In the genomic region with DNA sequence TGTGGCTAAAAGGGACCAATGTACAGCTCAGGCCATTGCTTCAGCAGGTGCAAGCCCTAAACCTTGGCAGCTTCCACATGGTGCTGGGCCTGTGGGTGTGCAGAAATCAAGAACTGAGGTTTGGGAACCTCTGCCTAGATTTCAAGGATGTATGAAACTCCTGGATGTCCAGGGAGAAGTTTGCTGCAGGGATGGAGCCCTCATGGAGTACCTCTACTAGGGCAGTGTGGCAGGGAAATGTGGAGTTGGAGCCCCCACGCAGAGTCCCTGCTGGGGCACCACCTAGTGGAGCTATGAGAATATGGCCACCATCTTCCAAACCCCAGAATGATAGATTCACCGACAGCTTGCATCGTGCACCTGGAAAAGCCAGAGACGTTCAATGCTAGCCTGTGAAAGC, we compare ENCODE assay signal across 1 cellular context.
TF ChIP-seq lines count a peak whose summit lies in the region.

No MANE protein-coding gene starts in this region.

TF ChIP-seq in K562, 482 proteins besides CTCF, POLR2A, EP300 and RAD21 (continued from another document):
- TF ChIP-seq YY1 (IDR thresholded peaks at IDR 0.05; ENCODE audit: borderline replicate concordance in 1 of 3, control insufficient read depth in 1 of 3, extremely low read depth in 1 of 3, insufficient read depth in 3 of 3, insufficient read length in 1 of 3, insufficient replicate concordance in 2 of 3, low read depth in 1 of 3, low read length in 2 of 3), result peak in 1 of 3 experiments; percentile 9
- TF ChIP-seq KLF10 (CRISPR knock-in tag; IDR thresholded peaks at IDR 0.05), result no peak
